1 cellular context compared by ENCODE assay signal in the genomic region with DNA sequence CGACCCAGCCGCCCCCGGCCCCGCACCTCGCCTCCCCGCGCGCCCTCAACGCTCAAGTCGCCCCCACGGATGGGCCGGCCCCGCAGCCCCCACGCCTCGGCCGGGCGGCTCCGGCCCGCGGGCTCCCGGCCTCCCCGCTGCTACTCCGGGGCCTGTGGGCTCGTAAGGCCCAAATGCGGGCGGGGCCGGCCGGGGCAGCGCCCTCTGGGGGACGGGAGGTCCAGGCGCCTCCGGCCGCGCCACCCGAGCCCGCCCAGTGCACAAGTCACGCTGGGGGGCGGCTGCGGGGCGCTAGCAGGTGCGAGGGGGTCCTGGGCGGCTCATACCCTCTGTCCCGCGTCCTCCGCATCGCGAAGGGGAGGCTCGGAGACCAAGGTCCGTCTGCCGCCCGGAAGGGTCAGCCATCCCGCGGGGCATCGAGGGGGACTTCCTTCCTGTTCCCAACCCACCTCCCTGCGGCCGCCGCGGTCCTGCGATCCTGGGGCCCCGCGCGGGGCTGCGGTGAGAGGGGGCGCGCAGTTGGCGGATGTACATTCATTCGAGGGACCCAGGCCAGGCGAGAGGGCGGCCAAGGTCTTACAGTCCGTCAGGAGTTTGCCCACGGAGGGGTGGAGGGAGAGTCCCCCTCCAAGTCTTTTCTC.
TF ChIP-seq lines count a peak whose summit lies in the region.

A gene with protein sequence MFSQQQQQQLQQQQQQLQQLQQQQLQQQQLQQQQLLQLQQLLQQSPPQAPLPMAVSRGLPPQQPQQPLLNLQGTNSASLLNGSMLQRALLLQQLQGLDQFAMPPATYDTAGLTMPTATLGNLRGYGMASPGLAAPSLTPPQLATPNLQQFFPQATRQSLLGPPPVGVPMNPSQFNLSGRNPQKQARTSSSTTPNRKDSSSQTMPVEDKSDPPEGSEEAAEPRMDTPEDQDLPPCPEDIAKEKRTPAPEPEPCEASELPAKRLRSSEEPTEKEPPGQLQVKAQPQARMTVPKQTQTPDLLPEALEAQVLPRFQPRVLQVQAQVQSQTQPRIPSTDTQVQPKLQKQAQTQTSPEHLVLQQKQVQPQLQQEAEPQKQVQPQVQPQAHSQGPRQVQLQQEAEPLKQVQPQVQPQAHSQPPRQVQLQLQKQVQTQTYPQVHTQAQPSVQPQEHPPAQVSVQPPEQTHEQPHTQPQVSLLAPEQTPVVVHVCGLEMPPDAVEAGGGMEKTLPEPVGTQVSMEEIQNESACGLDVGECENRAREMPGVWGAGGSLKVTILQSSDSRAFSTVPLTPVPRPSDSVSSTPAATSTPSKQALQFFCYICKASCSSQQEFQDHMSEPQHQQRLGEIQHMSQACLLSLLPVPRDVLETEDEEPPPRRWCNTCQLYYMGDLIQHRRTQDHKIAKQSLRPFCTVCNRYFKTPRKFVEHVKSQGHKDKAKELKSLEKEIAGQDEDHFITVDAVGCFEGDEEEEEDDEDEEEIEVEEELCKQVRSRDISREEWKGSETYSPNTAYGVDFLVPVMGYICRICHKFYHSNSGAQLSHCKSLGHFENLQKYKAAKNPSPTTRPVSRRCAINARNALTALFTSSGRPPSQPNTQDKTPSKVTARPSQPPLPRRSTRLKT (minus strand): TSS at position 167 of the 641 bp plus-strand sequence. CDS start 715 bp downstream, outside the sequence.

TF ChIP-seq in HEK293, 187 proteins besides CTCF, POLR2A, EP300 and RAD21 (continued from another document):
- TF ChIP-seq, protein P1, sequence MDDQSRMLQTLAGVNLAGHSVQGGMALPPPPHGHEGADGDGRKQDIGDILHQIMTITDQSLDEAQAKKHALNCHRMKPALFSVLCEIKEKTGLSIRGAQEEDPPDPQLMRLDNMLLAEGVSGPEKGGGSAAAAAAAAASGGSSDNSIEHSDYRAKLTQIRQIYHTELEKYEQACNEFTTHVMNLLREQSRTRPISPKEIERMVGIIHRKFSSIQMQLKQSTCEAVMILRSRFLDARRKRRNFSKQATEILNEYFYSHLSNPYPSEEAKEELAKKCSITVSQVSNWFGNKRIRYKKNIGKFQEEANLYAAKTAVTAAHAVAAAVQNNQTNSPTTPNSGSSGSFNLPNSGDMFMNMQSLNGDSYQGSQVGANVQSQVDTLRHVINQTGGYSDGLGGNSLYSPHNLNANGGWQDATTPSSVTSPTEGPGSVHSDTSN (CRISPR knock-in tag; IDR thresholded peaks at IDR 0.05), result 0 out of 2 replicates have a peak, but pooled peaks have one; percentile 22
- peak; percentile 97 for TF ChIP-seq ZBTB8A (tag by site-specific recombination; IDR thresholded peaks at IDR 0.05)
- peak; percentile 50; the same call in 1 of the 2 replicates for TF ChIP-seq SP3 (tag by site-specific recombination; IDR thresholded peaks at IDR 0.05)
- TF ChIP-seq, protein P2, sequence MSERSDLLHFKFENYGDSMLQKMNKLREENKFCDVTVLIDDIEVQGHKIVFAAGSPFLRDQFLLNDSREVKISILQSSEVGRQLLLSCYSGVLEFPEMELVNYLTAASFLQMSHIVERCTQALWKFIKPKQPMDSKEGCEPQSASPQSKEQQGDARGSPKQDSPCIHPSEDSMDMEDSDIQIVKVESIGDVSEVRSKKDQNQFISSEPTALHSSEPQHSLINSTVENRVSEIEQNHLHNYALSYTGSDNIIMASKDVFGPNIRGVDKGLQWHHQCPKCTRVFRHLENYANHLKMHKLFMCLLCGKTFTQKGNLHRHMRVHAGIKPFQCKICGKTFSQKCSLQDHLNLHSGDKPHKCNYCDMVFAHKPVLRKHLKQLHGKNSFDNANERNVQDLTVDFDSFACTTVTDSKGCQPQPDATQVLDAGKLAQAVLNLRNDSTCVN (tag by site-specific recombination; optimal IDR thresholded peaks at IDR 0.05), result peak; percentile 93
- TF ChIP-seq, protein P3, sequence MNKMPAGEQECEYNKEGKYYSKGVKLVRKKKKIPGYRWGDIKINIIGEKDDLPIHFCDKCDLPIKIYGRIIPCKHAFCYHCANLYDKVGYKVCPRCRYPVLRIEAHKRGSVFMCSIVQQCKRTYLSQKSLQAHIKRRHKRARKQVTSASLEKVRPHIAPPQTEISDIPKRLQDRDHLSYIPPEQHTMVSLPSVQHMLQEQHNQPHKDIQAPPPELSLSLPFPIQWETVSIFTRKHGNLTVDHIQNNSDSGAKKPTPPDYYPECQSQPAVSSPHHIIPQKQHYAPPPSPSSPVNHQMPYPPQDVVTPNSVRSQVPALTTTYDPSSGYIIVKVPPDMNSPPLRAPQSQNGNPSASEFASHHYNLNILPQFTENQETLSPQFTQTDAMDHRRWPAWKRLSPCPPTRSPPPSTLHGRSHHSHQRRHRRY (tag by site-specific recombination; IDR thresholded peaks at IDR 0.05), result no peak
- TF ChIP-seq, protein P4, sequence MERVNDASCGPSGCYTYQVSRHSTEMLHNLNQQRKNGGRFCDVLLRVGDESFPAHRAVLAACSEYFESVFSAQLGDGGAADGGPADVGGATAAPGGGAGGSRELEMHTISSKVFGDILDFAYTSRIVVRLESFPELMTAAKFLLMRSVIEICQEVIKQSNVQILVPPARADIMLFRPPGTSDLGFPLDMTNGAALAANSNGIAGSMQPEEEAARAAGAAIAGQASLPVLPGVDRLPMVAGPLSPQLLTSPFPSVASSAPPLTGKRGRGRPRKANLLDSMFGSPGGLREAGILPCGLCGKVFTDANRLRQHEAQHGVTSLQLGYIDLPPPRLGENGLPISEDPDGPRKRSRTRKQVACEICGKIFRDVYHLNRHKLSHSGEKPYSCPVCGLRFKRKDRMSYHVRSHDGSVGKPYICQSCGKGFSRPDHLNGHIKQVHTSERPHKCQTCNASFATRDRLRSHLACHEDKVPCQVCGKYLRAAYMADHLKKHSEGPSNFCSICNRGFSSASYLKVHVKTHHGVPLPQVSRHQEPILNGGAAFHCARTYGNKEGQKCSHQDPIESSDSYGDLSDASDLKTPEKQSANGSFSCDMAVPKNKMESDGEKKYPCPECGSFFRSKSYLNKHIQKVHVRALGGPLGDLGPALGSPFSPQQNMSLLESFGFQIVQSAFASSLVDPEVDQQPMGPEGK (tag by site-specific recombination; IDR thresholded peaks at IDR 0.05), result peak; percentile 85
- TF ChIP-seq, protein P5, sequence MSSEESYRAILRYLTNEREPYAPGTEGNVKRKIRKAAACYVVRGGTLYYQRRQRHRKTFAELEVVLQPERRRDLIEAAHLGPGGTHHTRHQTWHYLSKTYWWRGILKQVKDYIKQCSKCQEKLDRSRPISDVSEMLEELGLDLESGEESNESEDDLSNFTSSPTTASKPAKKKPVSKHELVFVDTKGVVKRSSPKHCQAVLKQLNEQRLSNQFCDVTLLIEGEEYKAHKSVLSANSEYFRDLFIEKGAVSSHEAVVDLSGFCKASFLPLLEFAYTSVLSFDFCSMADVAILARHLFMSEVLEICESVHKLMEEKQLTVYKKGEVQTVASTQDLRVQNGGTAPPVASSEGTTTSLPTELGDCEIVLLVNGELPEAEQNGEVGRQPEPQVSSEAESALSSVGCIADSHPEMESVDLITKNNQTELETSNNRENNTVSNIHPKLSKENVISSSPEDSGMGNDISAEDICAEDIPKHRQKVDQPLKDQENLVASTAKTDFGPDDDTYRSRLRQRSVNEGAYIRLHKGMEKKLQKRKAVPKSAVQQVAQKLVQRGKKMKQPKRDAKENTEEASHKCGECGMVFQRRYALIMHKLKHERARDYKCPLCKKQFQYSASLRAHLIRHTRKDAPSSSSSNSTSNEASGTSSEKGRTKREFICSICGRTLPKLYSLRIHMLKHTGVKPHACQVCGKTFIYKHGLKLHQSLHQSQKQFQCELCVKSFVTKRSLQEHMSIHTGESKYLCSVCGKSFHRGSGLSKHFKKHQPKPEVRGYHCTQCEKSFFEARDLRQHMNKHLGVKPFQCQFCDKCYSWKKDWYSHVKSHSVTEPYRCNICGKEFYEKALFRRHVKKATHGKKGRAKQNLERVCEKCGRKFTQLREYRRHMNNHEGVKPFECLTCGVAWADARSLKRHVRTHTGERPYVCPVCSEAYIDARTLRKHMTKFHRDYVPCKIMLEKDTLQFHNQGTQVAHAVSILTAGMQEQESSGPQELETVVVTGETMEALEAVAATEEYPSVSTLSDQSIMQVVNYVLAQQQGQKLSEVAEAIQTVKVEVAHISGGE (tag by site-specific recombination; conservative IDR thresholded peaks at IDR 0.05; ENCODE audit: low read depth), result peak; percentile 87
